ENCODE assay signal across 10 cellular contexts in genomic region chr9:97307091-97307490, GRCh38. TPM values are rescaled to one million over a fixed set of nuclear protein-coding genes. Genes with fewer than 3 reads are reported as not detected.
A peak's percentile ranks its signal among the peaks of the same experiment; 100 is the strongest.
DNase-seq lines count a peak whose midpoint lies in the region; ATAC-seq, FAIRE-seq and TF ChIP-seq lines count a peak whose summit lies in the region.
"Had no signal": no experiment of that assay in that cellular context is flagged by ENCODE, and none has a peak within 500 bp of the region (broad histone marks: within the 10 kb centered on the region; RNA-seq: fewer than 3 reads in every experiment).

No MANE protein-coding gene starts in this region.

- H3K27me3 ChIP-seq in liver (ENCODE audit: control insufficient read depth in 4 of 4, insufficient read depth in 4 of 4, low read length in 3 of 4) (no peaks in the 10 kb centered on the region), HepG2 (ENCODE audit: control insufficient read depth in 1 of 2, insufficient read depth in 2 of 2, low read length in 2 of 2) (no peaks in the 10 kb centered on the region), vagina (no peaks in the 10 kb centered on the region)
- no peaks in the 10 kb centered on the region for H3K27me3 ChIP-seq in CD8-positive, alpha-beta memory T cell (ENCODE audit: insufficient read depth, low read length, poor library complexity, severe bottlenecking)

- in situ Hi-C loops in HepG2 (cut with HindIII; ENCODE audit: extremely low pct_ligation_motif_present, low pct_unique_long_range_greater_than_20kb): no loop called here

- H3K79me2 ChIP-seq in HepG2 (ENCODE audit: insufficient read depth, low read length): no peaks in the 10 kb centered on the region

- H3K4me3 ChIP-seq in liver (ENCODE audit: low read depth in 1 of 3, low read length in 3 of 3) (peak overlapping the region in 2 of 3 donors; percentile 2 to 28), HepG2 (replicated peaks in 1 of 3; ENCODE audit: insufficient read depth in 1 of 3, low read depth in 2 of 3, low read length in 3 of 3) (no peak overlapping the region), vagina (peak overlapping the region; percentile 17 to 30)
- no peak overlapping the region for H3K4me3 ChIP-seq in CD8-positive, alpha-beta memory T cell (ENCODE audit: low read length)

- ATAC-seq in HepG2: no peak
- ATAC-seq in GM21381 (IDR thresholded peaks at IDR 0.05; ENCODE audit: unreplicated experiment): no peak

- H3K27ac ChIP-seq in liver (ENCODE audit: low read depth in 1 of 2, low read length in 2 of 2) (no peak overlapping the region), HepG2 (ENCODE audit: extremely low read length, insufficient read depth, low read length) (no peak overlapping the region), vagina (no peak overlapping the region)
- no peak overlapping the region for H3K27ac ChIP-seq in CD8-positive, alpha-beta memory T cell (ENCODE audit: low read depth, low read length)

- no peaks in the 10 kb centered on the region for H3K4me1 Mint-ChIP-seq in nephron progenitor cell
- H3K4me1 Mint-ChIP-seq in CD8-positive, alpha-beta memory T cell: no peaks in the 10 kb centered on the region
- H3K4me1 Mint-ChIP-seq: naive B cell had no signal

- peaks cover 32% of the 10 kb centered on the region for H3K36me3 Mint-ChIP-seq in nephron progenitor cell (ENCODE audit: low read depth)
- H3K36me3 Mint-ChIP-seq in CD8-positive, alpha-beta memory T cell: peaks cover 0 to 20% (median 7%) of the 10 kb centered on the region in 3 donors

- intact Hi-C loops in HepG2 (cut with micrococcal nuclease; ENCODE audit: unreplicated experiment) (no loop called here), vagina (cut with DNase I) (no loop called here)

- POLR2A ChIA-PET in HepG2 (lab: Yijun Ruan, JAX): no interaction called here
- POLR2A ChIA-PET in CD8-positive, alpha-beta memory T cell (lab: Charles Lee): no interaction called here

- H3K9me3 ChIP-seq in liver (ENCODE audit: control insufficient read depth in 4 of 4, low read length in 3 of 4) (peaks cover 0 to 5% (median 0%) of the 10 kb centered on the region in 4 donors), HepG2 (ENCODE audit: low read length) (no peaks in the 10 kb centered on the region), vagina (no peaks in the 10 kb centered on the region)
- H3K9me3 ChIP-seq in CD8-positive, alpha-beta memory T cell (ENCODE audit: low read length): no peaks in the 10 kb centered on the region

- H4K20me1 ChIP-seq in HepG2 (ENCODE audit: insufficient read depth, low read length): no peaks in the 10 kb centered on the region

- peaks cover 2 to 7% (median 6%) of the 10 kb centered on the region in 4 donors for H3K4me1 ChIP-seq in liver (ENCODE audit: control insufficient read depth in 4 of 4, insufficient read depth in 4 of 4, low read length in 3 of 4)
- H3K4me1 ChIP-seq in HepG2 (ENCODE audit: insufficient read depth, low read length): no peaks in the 10 kb centered on the region
- H3K4me1 ChIP-seq in vagina: peaks cover 11% of the 10 kb centered on the region
- H3K4me1 ChIP-seq in CD8-positive, alpha-beta memory T cell (ENCODE audit: insufficient read depth, low read length): no peaks in the 10 kb centered on the region

- H3K9me3 Mint-ChIP-seq in nephron progenitor cell: peaks cover 25% of the 10 kb centered on the region
- peaks cover 0 to 12% (median 9%) of the 10 kb centered on the region in 5 donors for H3K9me3 Mint-ChIP-seq in CD8-positive, alpha-beta memory T cell

- no peak for DNase-seq in HepG2 (ENCODE audit: low spot score)
- DNase-seq in fibroblast of peridontal ligament (ENCODE audit: extremely low read depth): peak; percentile 70
- DNase-seq in nephron progenitor cell: peak; percentile 85
- DNase-seq in vagina (ENCODE audit: extremely low spot score in 2 of 2): peak in 1 of 2 donors; percentile 77
- no peak for DNase-seq in CD8-positive, alpha-beta memory T cell
- no peak for DNase-seq in NCI-H1930 (lab: John Stamatoyannopoulos, UW)
- DNase-seq: DND-41, naive B cell had no signal

- H3K36me3 ChIP-seq in liver (ENCODE audit: control insufficient read depth in 4 of 4, insufficient read depth in 3 of 4, low read depth in 1 of 4, low read length in 3 of 4) (peaks cover 0 to 2% (median 0%) of the 10 kb centered on the region in 4 donors), HepG2 (replicated peaks in 1 of 2; ENCODE audit: control insufficient read depth in 1 of 2, insufficient read depth in 2 of 2, low read length in 2 of 2) (no peaks in the 10 kb centered on the region; a peak in 1 of 5 replicates), vagina (no peaks in the 10 kb centered on the region)
- no peaks in the 10 kb centered on the region for H3K36me3 ChIP-seq in CD8-positive, alpha-beta memory T cell (ENCODE audit: insufficient read depth, low read length)

- TF ChIP-seq CTCF in liver (IDR thresholded peaks at IDR 0.05; ENCODE audit: low read depth, low read length, missing input control) (no peak), HepG2 (CRISPR knock-in tag; IDR thresholded peaks at IDR 0.05) (no peak), nephron progenitor cell (IDR thresholded peaks at IDR 0.05) (peak; percentile 7), vagina (IDR thresholded peaks at IDR 0.05) (no peak)

- no peak overlapping the region for H3K27ac Mint-ChIP-seq in nephron progenitor cell
- H3K27ac Mint-ChIP-seq in CD8-positive, alpha-beta memory T cell: no peak overlapping the region
- H3K27ac Mint-ChIP-seq: naive B cell had no signal

- TF ChIP-seq EP300 in HepG2 (IDR thresholded peaks at IDR 0.05; ENCODE audit: low read depth in 2 of 2, low read length in 2 of 2): no peak
- TF ChIP-seq EP300 in HepG2 (CRISPR knock-in tag; IDR thresholded peaks at IDR 0.05; ENCODE audit: borderline replicate concordance): no peak

- CTCF ChIA-PET in HepG2 (lab: Yijun Ruan, JAX; ENCODE audit: low intra/inter-chr PET ratio, low total read pairs): no interaction called here
- CTCF ChIA-PET in CD8-positive, alpha-beta memory T cell (lab: Charles Lee): no interaction called here

- no peak overlapping the region for H3K9ac ChIP-seq in liver (ENCODE audit: low read depth in 1 of 2, low read length in 2 of 2)
- no peak overlapping the region for H3K9ac ChIP-seq in HepG2 (ENCODE audit: insufficient read depth, low read depth, low read length)

- no peak overlapping the region for H2AFZ ChIP-seq in HepG2 (ENCODE audit: low read length)

- peak in 1 of 2 donors; percentile 48 for TF ChIP-seq RAD21 in liver (IDR thresholded peaks at IDR 0.05)
- TF ChIP-seq RAD21 in HepG2 (CRISPR knock-in tag; IDR thresholded peaks at IDR 0.05): no peak

- peaks cover 4% of the 10 kb centered on the region for H3K27me3 Mint-ChIP-seq in nephron progenitor cell (ENCODE audit: low read depth, poor library complexity)
- H3K27me3 Mint-ChIP-seq in CD8-positive, alpha-beta memory T cell: peaks cover 0 to 11% of the 10 kb centered on the region in 2 donors

- TF ChIP-seq POLR2A in HepG2 (IDR thresholded peaks at IDR 0.05; ENCODE audit: insufficient read depth in 1 of 2, low read depth in 2 of 2, low read length in 2 of 2) (no peak), vagina (IDR thresholded peaks at IDR 0.05) (no peak)

- FAIRE-seq in HepG2 (lab: Jason Lieb, UNC): no peak

- no peak overlapping the region for H3K4me2 ChIP-seq in HepG2 (ENCODE audit: low read depth, low read length)

- 16% methylated on average over 19 of the region's 19 CpGs for WGBS in liver
- WGBS in HepG2 (ENCODE audit: low lambda C conversion rate): 91% methylated on average over 12 of the region's 19 CpGs

- no peak overlapping the region for H3K4me3 Mint-ChIP-seq in nephron progenitor cell
- no peak overlapping the region for H3K4me3 Mint-ChIP-seq in CD8-positive, alpha-beta memory T cell
- H3K4me3 Mint-ChIP-seq: naive B cell had no signal

- no TSS peak for BruUV-seq in HepG2 (replicated peaks; lab: Mats Ljungman, UMichigan)

TF ChIP-seq in liver, 16 proteins besides CTCF, POLR2A, EP300 and RAD21 (continues in another document):
- TF ChIP-seq MAX (IDR thresholded peaks at IDR 0.05): no peak
- no peak for TF ChIP-seq JUND (IDR thresholded peaks at IDR 0.05)
- peak; percentile 32 to 89 for TF ChIP-seq EGR1 (IDR thresholded peaks at IDR 0.05; ENCODE audit: low read depth in 2 of 2)

TF ChIP-seq in HepG2, 621 proteins besides CTCF, POLR2A, EP300 and RAD21 (continues in another document):
- TF ChIP-seq ZNF431 (CRISPR knock-in tag; IDR thresholded peaks at IDR 0.05; ENCODE audit: borderline replicate concordance, low read depth) (no peak), ATAD3A (CRISPR knock-in tag; IDR thresholded peaks at IDR 0.05) (no peak), ZNF547 (CRISPR knock-in tag; IDR thresholded peaks at IDR 0.05) (no peak)

RNA-seq across cellular contexts. Expression of gene CCDC180, which starts 0.4 kb away (rescaled TPM):
- total RNA-seq in liver (1 to 10 TPM; 1.3 to 3.1 TPM), HepG2 (2016; rRNA removed; fragmentation: Illumina TruSeq; extraction: Trizol) (1.5 and 2.5 TPM in 2 replicates), vagina (7.6 TPM)
- polyA plus RNA-seq in liver (under 1 TPM; 0.09 to 0.35 TPM), HepG2 (2011; rRNA removed) (1.7 and 2.2 TPM in 2 replicates)
- total RNA-seq in HepG2 (2016; cell fraction: cytosol; rRNA removed; fragmentation: Illumina TruSeq; extraction: Trizol; ENCODE audit: low read depth): 7.5 and 9.6 TPM in 2 replicates
- 0.43 and 1.6 TPM in 2 replicates for total RNA-seq in HepG2 (2016; cell fraction: insoluble cytoplasmic fraction; rRNA removed; fragmentation: Illumina TruSeq; extraction: Trizol)
- total RNA-seq in HepG2 (2016; cell fraction: membrane; rRNA removed; fragmentation: Illumina TruSeq; extraction: Trizol): 2.1 and 2.3 TPM in 2 replicates
- total RNA-seq in HepG2 (2016; cell fraction: nucleus; rRNA removed; fragmentation: Illumina TruSeq; extraction: Trizol): 2.6 and 4.0 TPM in 2 replicates
- 0.23 and 0.51 TPM in 2 replicates for polyA plus RNA-seq in HepG2 (2011; cell fraction: cytosol; rRNA removed)
- 5.7 and 6.8 TPM in 2 replicates for polyA plus RNA-seq in HepG2 (2011; cell fraction: nucleus; rRNA removed)
- 3.1 and 4.3 TPM in 2 replicates for polyA plus RNA-seq in HepG2 (2012)
- 0.29 and 0.64 TPM in 2 replicates for polyA plus RNA-seq in HepG2 (2016; cell fraction: cytosol; fragmentation: Illumina TruSeq; extraction: Trizol; ENCODE audit: low read depth)
- polyA plus RNA-seq in HepG2 (2016; cell fraction: insoluble cytoplasmic fraction; fragmentation: Illumina TruSeq; extraction: Trizol; ENCODE audit: low read depth): 0.76 and 1.0 TPM in 2 replicates
- 0.94 and 1.2 TPM in 2 replicates for polyA plus RNA-seq in HepG2 (2016; cell fraction: membrane; fragmentation: Illumina TruSeq; extraction: Trizol; ENCODE audit: low read depth)
- polyA plus RNA-seq in HepG2 (2016; cell fraction: nucleus; fragmentation: Illumina TruSeq; extraction: Trizol; ENCODE audit: insufficient read depth, low read depth): 7.2 and 9.1 TPM in 2 replicates
- polyA minus RNA-seq in HepG2 (2011; rRNA and poly(A)+ RNA removed; ENCODE audit: low replicate concordance): 1.7 and 4.3 TPM in 2 replicates
- 1.9 TPM in 1 of 2 replicates, not detected in the other for polyA minus RNA-seq in HepG2 (2011; cell fraction: cytosol; rRNA and poly(A)+ RNA removed)
- 8.9 and 9.3 TPM in 2 replicates for polyA minus RNA-seq in HepG2 (2011; cell fraction: nucleus; rRNA and poly(A)+ RNA removed)
- total RNA-seq in CD8-positive, alpha-beta memory T cell: 1 to 10 TPM; 1.6 to 3.2 TPM
- 0.38 TPM for polyA plus RNA-seq in CD8-positive, alpha-beta memory T cell

Comparison
In these comparisons a context has a peak if more than half of its experiments do, and no peak if none do; other contexts are left out.
1. H3K4me3 ChIP-seq: peak in liver (2 of 3) and vagina (2 of 2); none in HepG2 (0 of 3) and CD8-positive, alpha-beta memory T cell (single experiment).
2. DNase-seq: peak in fibroblast of peridontal ligament (single experiment) and nephron progenitor cell (single experiment); none in HepG2 (single experiment), CD8-positive, alpha-beta memory T cell (0 of 5) and NCI-H1930 (0 of 2).